In the genomic region with DNA sequence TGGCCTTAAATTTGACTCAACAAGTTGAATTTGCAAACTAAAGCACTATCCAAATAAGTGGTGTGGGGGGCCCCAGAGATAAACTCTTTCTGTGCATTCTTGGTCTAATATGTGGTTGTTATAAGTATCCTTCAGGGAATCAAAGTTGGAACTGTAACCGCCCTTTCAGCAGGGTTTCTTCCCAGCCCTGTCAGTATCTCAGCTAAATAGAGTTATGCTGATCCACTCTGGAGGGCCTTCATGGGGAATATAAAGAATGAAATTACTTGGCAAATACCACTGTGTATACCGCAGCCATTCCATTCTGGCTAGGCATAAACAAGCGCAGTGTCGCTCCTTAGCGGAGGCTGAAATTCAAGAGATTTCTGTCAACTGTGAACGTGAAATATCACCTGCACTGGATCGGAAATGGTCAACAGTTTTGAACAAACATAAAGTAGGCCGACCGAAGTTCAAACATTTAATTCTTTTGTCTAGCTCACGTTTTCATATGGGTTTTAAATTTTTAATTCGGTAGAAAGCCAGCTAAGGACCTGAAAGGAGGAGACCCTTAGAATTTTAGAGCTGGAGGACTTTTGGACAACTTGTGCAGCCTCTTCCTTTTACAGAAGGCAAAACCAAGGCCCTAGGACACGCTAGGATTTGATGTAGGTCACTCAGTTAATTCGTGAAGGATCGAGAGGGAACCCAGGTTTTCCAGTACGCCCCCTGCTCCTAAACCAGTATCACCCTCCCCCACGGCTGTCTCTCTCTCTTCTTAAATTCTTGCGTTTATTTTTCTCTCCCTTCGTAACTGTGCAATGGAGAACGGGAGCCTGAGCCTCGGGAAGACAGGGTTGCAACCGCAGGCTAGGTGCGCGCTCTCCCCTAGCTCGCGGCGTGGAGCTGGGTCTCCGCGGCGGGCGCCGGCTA, we compare ENCODE assay signal across 8 cellular contexts.
DNase-seq lines count a peak whose midpoint lies in the region; ATAC-seq and TF ChIP-seq lines count a peak whose summit lies in the region.

No MANE protein-coding gene starts in this region.

- no peaks in the 10 kb centered on the region for H3K36me3 Mint-ChIP-seq in WTC11
- H3K36me3 Mint-ChIP-seq in glutamatergic neuron (ENCODE audit: unreplicated experiment) = no peaks in the 10 kb centered on the region
- H3K36me3 Mint-ChIP-seq in progenitor cell of endocrine pancreas (ENCODE audit: insufficient read depth) = no peaks in the 10 kb centered on the region

- ATAC-seq in HG03039 (IDR thresholded peaks at IDR 0.05; ENCODE audit: unreplicated experiment) (peak; percentile 1), WTC11 (0 out of 2 replicates have a peak, but pooled peaks have one; percentile 2)

- peak overlapping the region; percentile 83 for H3K4me3 ChIP-seq in GM12865 (ENCODE audit: low read depth, low read length)

- no peak for TF ChIP-seq CTCF in GM12865 (IDR thresholded peaks at IDR 0.05; ENCODE audit: insufficient read depth, low read depth, low read length, missing control alignments)
- no peak for TF ChIP-seq CTCF in WTC11 (IDR thresholded peaks at IDR 0.05)
- TF ChIP-seq CTCF in glutamatergic neuron (IDR thresholded peaks at IDR 0.05; ENCODE audit: partially characterized antibody, unreplicated experiment) = no peak
- no peak for TF ChIP-seq CTCF in progenitor cell of endocrine pancreas (IDR thresholded peaks at IDR 0.05; ENCODE audit: unreplicated experiment)

- H3K4me3 Mint-ChIP-seq in WTC11 (peak overlapping the region; percentile 90), glutamatergic neuron (ENCODE audit: unreplicated experiment) (peak overlapping the region; percentile 94), progenitor cell of endocrine pancreas (ENCODE audit: low read depth) (peak overlapping the region; percentile 90)

- CTCF ChIA-PET in WTC11 (lab: Charles Lee) = interaction anchor here (0.6 to 1.9 kb wide), 12 partner anchors 26 to 154 kb away, joined by 3 to 14 read pairs (median 5); a partner anchor contains a TSS

- H3K27ac Mint-ChIP-seq in WTC11 (peak overlapping the region; percentile 97), glutamatergic neuron (ENCODE audit: unreplicated experiment) (peak overlapping the region; percentile 87), progenitor cell of endocrine pancreas (peak overlapping the region; percentile 96)

- POLR2A ChIA-PET in WTC11 (lab: Charles Lee) = interaction anchor here (0.8 to 1.9 kb wide), 4 partner anchors 30 to 88 kb away, joined by 4 to 10 read pairs (median 6); a partner anchor contains a TSS

- H3K27me3 Mint-ChIP-seq in WTC11 (ENCODE audit: low read depth) (peaks cover 2% of the 10 kb centered on the region; the same call in 1 of the 2 replicates), glutamatergic neuron (ENCODE audit: unreplicated experiment) (no peaks in the 10 kb centered on the region), progenitor cell of endocrine pancreas (no peaks in the 10 kb centered on the region)

- H3K4me1 Mint-ChIP-seq in WTC11 (peaks cover 25% of the 10 kb centered on the region), glutamatergic neuron (ENCODE audit: low read depth, unreplicated experiment) (peaks cover 10% of the 10 kb centered on the region), progenitor cell of endocrine pancreas (ENCODE audit: low read depth) (peaks cover 15% of the 10 kb centered on the region)

- DNase-seq in GM12865 (ENCODE audit: low read depth) = no peak
- DNase-seq in WTC11 (ENCODE audit: low spot score) = peak; percentile 42
- no peak for DNase-seq in glutamatergic neuron
- DNase-seq in progenitor cell of endocrine pancreas (ENCODE audit: low spot score, unreplicated experiment) = peak; percentile 10
- DNase-seq in stimulated activated CD4-positive, alpha-beta T cell treated with anti-CD3 and anti-CD28 coated beads, Interleukin-12 subunit alpha, Interleukin-12 subunit beta, amount 100 ng/mL, for 4 hours = no peak
- no peak for DNase-seq in NCI-H1694 treated with DMSO at 0.1 percent for 48 hours (lab: John Stamatoyannopoulos, UW)
- DNase-seq in islet precursor cell = no peak

- H3K9me3 Mint-ChIP-seq in WTC11 = peaks cover 4% of the 10 kb centered on the region; the same call in 1 of the 2 replicates
- H3K9me3 Mint-ChIP-seq in glutamatergic neuron (ENCODE audit: unreplicated experiment) = peaks cover 10% of the 10 kb centered on the region
- no peaks in the 10 kb centered on the region for H3K9me3 Mint-ChIP-seq in progenitor cell of endocrine pancreas (ENCODE audit: low read depth)

TF ChIP-seq in WTC11, 78 proteins besides CTCF, POLR2A, EP300 and RAD21:
- TF ChIP-seq CREB1 (CRISPR knock-in tag; IDR thresholded peaks at IDR 0.05) = no peak
- TF ChIP-seq, protein P1, sequence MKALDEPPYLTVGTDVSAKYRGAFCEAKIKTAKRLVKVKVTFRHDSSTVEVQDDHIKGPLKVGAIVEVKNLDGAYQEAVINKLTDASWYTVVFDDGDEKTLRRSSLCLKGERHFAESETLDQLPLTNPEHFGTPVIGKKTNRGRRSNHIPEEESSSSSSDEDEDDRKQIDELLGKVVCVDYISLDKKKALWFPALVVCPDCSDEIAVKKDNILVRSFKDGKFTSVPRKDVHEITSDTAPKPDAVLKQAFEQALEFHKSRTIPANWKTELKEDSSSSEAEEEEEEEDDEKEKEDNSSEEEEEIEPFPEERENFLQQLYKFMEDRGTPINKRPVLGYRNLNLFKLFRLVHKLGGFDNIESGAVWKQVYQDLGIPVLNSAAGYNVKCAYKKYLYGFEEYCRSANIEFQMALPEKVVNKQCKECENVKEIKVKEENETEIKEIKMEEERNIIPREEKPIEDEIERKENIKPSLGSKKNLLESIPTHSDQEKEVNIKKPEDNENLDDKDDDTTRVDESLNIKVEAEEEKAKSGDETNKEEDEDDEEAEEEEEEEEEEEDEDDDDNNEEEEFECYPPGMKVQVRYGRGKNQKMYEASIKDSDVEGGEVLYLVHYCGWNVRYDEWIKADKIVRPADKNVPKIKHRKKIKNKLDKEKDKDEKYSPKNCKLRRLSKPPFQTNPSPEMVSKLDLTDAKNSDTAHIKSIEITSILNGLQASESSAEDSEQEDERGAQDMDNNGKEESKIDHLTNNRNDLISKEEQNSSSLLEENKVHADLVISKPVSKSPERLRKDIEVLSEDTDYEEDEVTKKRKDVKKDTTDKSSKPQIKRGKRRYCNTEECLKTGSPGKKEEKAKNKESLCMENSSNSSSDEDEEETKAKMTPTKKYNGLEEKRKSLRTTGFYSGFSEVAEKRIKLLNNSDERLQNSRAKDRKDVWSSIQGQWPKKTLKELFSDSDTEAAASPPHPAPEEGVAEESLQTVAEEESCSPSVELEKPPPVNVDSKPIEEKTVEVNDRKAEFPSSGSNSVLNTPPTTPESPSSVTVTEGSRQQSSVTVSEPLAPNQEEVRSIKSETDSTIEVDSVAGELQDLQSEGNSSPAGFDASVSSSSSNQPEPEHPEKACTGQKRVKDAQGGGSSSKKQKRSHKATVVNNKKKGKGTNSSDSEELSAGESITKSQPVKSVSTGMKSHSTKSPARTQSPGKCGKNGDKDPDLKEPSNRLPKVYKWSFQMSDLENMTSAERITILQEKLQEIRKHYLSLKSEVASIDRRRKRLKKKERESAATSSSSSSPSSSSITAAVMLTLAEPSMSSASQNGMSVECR (CRISPR knock-in tag; IDR thresholded peaks at IDR 0.05; ENCODE audit: borderline replicate concordance) = no peak
- TF ChIP-seq TP53 (CRISPR knock-in tag; IDR thresholded peaks at IDR 0.05) = no peak
- no peak for TF ChIP-seq TEAD1 (CRISPR knock-in tag; IDR thresholded peaks at IDR 0.05)

Comparison
In these comparisons a context has a peak if more than half of its experiments do, and no peak if none do; other contexts are left out.
1. DNase-seq: peak in WTC11 (single experiment) and progenitor cell of endocrine pancreas (single experiment); none in GM12865 (single experiment), glutamatergic neuron (single experiment), stimulated activated CD4-positive, alpha-beta T cell treated with anti-CD3 and anti-CD28 coated beads, Interleukin-12 subunit alpha, Interleukin-12 subunit beta, amount 100 ng/mL, for 4 hours (single experiment), NCI-H1694 treated with DMSO at 0.1 percent for 48 hours (single experiment) and islet precursor cell (single experiment).
2. Peak in every context shown above with its lines, with median percentiles within 50 percentile points of each other: H3K27ac Mint-ChIP-seq and H3K4me3 Mint-ChIP-seq.